Comparison of ENCODE assay signal across 26 cellular contexts in the genomic region with DNA sequence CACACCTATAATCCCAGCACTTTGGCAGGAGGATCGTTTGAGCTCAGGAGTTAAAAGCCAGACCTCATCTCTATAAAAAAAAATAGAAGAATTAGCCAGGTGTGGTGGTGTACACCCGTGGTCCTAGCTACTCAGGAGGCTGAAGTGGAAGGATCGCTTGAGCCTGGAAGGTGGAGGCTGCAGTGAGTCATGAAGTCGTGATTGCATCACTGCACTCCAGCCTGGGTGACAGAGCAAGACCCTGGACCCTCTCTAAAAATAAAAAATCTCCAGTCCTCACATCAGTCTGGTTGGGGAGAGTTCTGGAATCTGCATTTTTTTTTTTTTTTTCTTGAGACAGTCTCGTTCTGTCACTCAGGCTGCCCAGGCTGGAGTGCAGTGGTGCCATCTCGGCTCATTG. TPM values are rescaled to one million over a fixed set of nuclear protein-coding genes. Genes with fewer than 3 reads are reported as not detected.
"Had no signal": no experiment of that assay in that cellular context is flagged by ENCODE, and none has a peak within 500 bp of the region (broad histone marks: within the 10 kb centered on the region; RNA-seq: fewer than 3 reads in every experiment).

No MANE protein-coding gene starts in this region.

- H3K27ac Mint-ChIP-seq: activated CD8-positive, alpha-beta memory T cell treated with anti-CD3 and anti-CD28 coated beads, Interleukin-2, amount 10 ng/mL, durations not matched to agents 7 days and 5 days; activated naive CD4-positive, alpha-beta T cell treated with anti-CD3 and anti-CD28 coated beads, Interleukin-2, amount 50 U/mL, for 24 hours; activated T-helper 2 cell treated with anti-CD3 and anti-CD28 coated beads, Interferon-gamma antibody, Interleukin-2, Interleukin-4, amounts not matched to agents 10 μg/mL and 5 μg/mL and 100 μg/mL, durations not matched to agents 14 hours and 24 hours and 36 hours; T-helper 17 cell had no signal

- H3K27me3 Mint-ChIP-seq: activated CD8-positive, alpha-beta memory T cell treated with anti-CD3 and anti-CD28 coated beads, Interleukin-2, amount 10 ng/mL, durations not matched to agents 7 days and 5 days; activated naive CD4-positive, alpha-beta T cell treated with anti-CD3 and anti-CD28 coated beads, Interleukin-2, amount 50 U/mL, for 24 hours; central memory CD8-positive, alpha-beta T cell; T-helper 17 cell had no signal

- ATAC-seq: activated CD8-positive, alpha-beta memory T cell treated with anti-CD3 and anti-CD28 coated beads, Interleukin-2, amount 10 ng/mL, durations not matched to agents 7 days and 5 days; Panc1; T-helper 17 cell had no signal

- H3K36me3 Mint-ChIP-seq: activated naive CD4-positive, alpha-beta T cell treated with anti-CD3 and anti-CD28 coated beads, Interleukin-2, amount 50 U/mL, for 24 hours had no signal

- H3K4me1 Mint-ChIP-seq: activated CD8-positive, alpha-beta memory T cell treated with anti-CD3 and anti-CD28 coated beads, Interleukin-2, amount 10 ng/mL, durations not matched to agents 7 days and 5 days; activated naive CD4-positive, alpha-beta T cell treated with anti-CD3 and anti-CD28 coated beads, Interleukin-2, amount 50 U/mL, for 24 hours; central memory CD8-positive, alpha-beta T cell had no signal

- H3K4me3 Mint-ChIP-seq: activated CD8-positive, alpha-beta memory T cell treated with anti-CD3 and anti-CD28 coated beads, Interleukin-2, amount 10 ng/mL, durations not matched to agents 7 days and 5 days; activated naive CD4-positive, alpha-beta T cell treated with anti-CD3 and anti-CD28 coated beads, Interleukin-2, amount 50 U/mL, for 24 hours; central memory CD8-positive, alpha-beta T cell; T-helper 17 cell had no signal

- FAIRE-seq: bronchial epithelial cell, TTC549 had no signal

- DNase-seq: activated CD4-positive, CD25-positive, alpha-beta regulatory T cell; activated CD8-positive, alpha-beta memory T cell treated with anti-CD3 and anti-CD28 coated beads, Interleukin-2, amount 10 ng/mL, durations not matched to agents 7 days and 5 days; activated gamma-delta T cell treated with Interleukin-2 at 50 U/mL for 16 hours; activated T-cell treated with anti-CD3 and anti-CD28 coated beads, Interleukin-2, amount 50 U/mL, for 48 hours; aorta; Karpas-422; MM.1S; NCI-H1105; NCI-H1436; NCI-H1694 treated with DMSO at 0.1 percent for 48 hours; NCI-H2029 treated with DMSO at 0.1 percent for 48 hours; NCI-H345; NCI-H510A; NCI-H526 treated with DMSO at 0.1 percent for 48 hours; NCI-H82; OCI-M1; RPMI8226; SHP77 treated with DMSO at 0.1 percent for 48 hours; T-helper 17 cell; T-helper 9 cell had no signal

- H3K9me3 Mint-ChIP-seq: activated naive CD4-positive, alpha-beta T cell treated with anti-CD3 and anti-CD28 coated beads, Interleukin-2, amount 50 U/mL, for 24 hours; activated T-helper 2 cell treated with anti-CD3 and anti-CD28 coated beads, Interferon-gamma antibody, Interleukin-2, Interleukin-4, amounts not matched to agents 10 μg/mL and 5 μg/mL and 100 μg/mL, durations not matched to agents 14 hours and 24 hours and 36 hours; central memory CD8-positive, alpha-beta T cell had no signal

RNA-seq across cellular contexts. Expression of a gene that starts 33.5 kb away (rescaled TPM):
- total RNA-seq: bronchial epithelial cell had no signal
